Comparison of ENCODE assay signal across 8 cellular contexts in the genomic region with DNA sequence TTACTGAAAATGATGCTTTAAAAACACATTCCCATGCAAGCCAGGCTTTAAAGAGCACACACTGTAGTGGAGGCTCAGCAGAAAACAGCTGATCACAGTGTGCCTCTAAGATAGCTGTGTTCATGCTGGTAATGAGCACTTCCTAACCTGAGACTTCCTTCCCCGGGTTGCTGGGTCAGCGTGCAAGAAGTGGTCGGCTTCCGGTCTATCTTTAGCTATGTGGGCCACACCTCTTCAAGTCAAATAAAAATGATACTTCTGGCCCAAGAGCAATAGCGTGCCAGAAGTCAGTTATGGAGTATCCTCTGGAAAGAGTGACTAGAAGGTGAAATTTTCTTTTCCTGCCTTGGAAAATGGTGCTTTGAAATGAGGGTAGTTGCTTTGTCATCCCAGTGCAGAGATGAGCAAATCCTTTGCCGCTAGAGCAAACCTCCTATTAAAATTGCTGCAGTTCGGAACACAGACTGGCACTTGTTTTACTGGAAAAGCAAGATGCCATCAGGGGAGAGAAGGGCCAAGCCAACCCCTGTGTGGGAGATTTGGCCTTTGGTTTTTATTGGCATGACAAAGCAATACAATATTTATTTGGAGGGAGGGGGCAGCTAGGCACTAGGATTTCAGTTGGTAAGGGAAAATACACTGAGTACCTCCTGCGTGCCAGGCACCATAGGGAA.
DNase-seq lines count a peak whose midpoint lies in the region; ATAC-seq, FAIRE-seq and TF ChIP-seq lines count a peak whose summit lies in the region.

No MANE protein-coding gene starts in this region.

- no TSS peak for BruUV-seq in K562 (replicated peaks; lab: Mats Ljungman, UMichigan)

- peaks cover 41% of the 10 kb centered on the region for H3K36me3 ChIP-seq in K562 (ENCODE audit: control insufficient read depth, insufficient read depth, low read length)
- H3K36me3 ChIP-seq in aorta (ENCODE audit: control insufficient read depth in 1 of 2, insufficient read depth in 2 of 2, low read length in 1 of 2) = peaks cover 0 to 4% of the 10 kb centered on the region in 2 donors

- no peaks in the 10 kb centered on the region for H3K9me3 ChIP-seq in K562 (replicated peaks; ENCODE audit: control insufficient read depth, insufficient read depth, low read depth, low read length)
- no peaks in the 10 kb centered on the region for H3K9me3 ChIP-seq in aorta (ENCODE audit: control insufficient read depth, low read length)

- no peaks in the 10 kb centered on the region for H3K9me1 ChIP-seq in K562 (ENCODE audit: control insufficient read depth, insufficient read depth, low read length)

- peaks cover 24% of the 10 kb centered on the region for H3K4me1 Mint-ChIP-seq in activated naive CD8-positive, alpha-beta T cell treated with anti-CD3 and anti-CD28 coated beads, Interleukin-2, amount 10 ng/mL, durations not matched to agents 7 days and 5 days
- peaks cover 29% of the 10 kb centered on the region for H3K4me1 Mint-ChIP-seq in activated naive CD8-positive, alpha-beta T cell treated with anti-CD3 and anti-CD28 coated beads for 36 hours
- peaks cover 26% of the 10 kb centered on the region for H3K4me1 Mint-ChIP-seq in memory B cell

- in situ Hi-C loops in K562 (cut with MboI) = no loop called here

- no peak for TF ChIP-seq POLR2A in K562 (conservative IDR thresholded peaks at IDR 0.05)

- CTCF ChIA-PET in K562 (lab: Yijun Ruan, JAX; ENCODE audit: low intra/inter-chr PET ratio) = no interaction called here

- peak; percentile 21; the same call in 1 of the 2 replicates for TF ChIP-seq EP300 in K562 (IDR thresholded peaks at IDR 0.05; ENCODE audit: low read length)

- H3K4me2 ChIP-seq in K562 (ENCODE audit: insufficient read depth, low read length) = peak overlapping the region; percentile 53

- H3K27ac Mint-ChIP-seq in activated naive CD8-positive, alpha-beta T cell treated with anti-CD3 and anti-CD28 coated beads, Interleukin-2, amount 10 ng/mL, durations not matched to agents 7 days and 5 days = no peak overlapping the region
- H3K27ac Mint-ChIP-seq in activated naive CD8-positive, alpha-beta T cell treated with anti-CD3 and anti-CD28 coated beads for 36 hours = no peak overlapping the region
- H3K27ac Mint-ChIP-seq in memory B cell = peak overlapping the region; percentile 11

- H3K27ac ChIP-seq in K562 (ENCODE audit: extremely low read depth, low read depth, low read length) (peak overlapping the region; percentile 3; the same call in 2 of the 3 replicates), aorta (ENCODE audit: low read depth in 1 of 2, low read length in 2 of 2) (peak overlapping the region in 1 of 2 donors; percentile 98)

- H2AFZ ChIP-seq in K562 (ENCODE audit: low read depth, low read length) = 0 out of 2 replicates have a peak overlapping the region, but pooled peaks have one; percentile 36

- peaks cover 0 to 28% of the 10 kb centered on the region in 2 experiments; a peak in 3 of 5 replicates for H3K4me1 ChIP-seq in K562 (replicated peaks in 1 of 2; ENCODE audit: control insufficient read depth in 2 of 2, insufficient read depth in 2 of 2, low read length in 2 of 2)
- peaks cover 6 to 25% of the 10 kb centered on the region in 2 donors for H3K4me1 ChIP-seq in aorta (ENCODE audit: control insufficient read depth in 1 of 2, insufficient read depth in 2 of 2, low read length in 2 of 2)

- ATAC-seq in activated naive CD8-positive, alpha-beta T cell treated with anti-CD3 and anti-CD28 coated beads, Interleukin-2, amount 10 ng/mL, durations not matched to agents 7 days and 5 days (ENCODE audit: low read depth) = peak; percentile 88
- peak; percentile 94 for ATAC-seq in K562
- peak; percentile 72 for ATAC-seq in memory B cell (ENCODE audit: low read depth)
- ATAC-seq in aorta (ENCODE audit: low FRiP score) = peak; percentile 54
- ATAC-seq in GM19455 (IDR thresholded peaks at IDR 0.05; ENCODE audit: unreplicated experiment) = no peak

- 27% methylated on average over 8 of the region's 8 CpGs for WGBS in K562 (ENCODE audit: insufficient coverage, low coverage, missing lambda C conversion rate)
- WGBS in aorta, 2 donors = 5 to 6% methylated on average over 8 of the region's 8 CpGs

- no peaks in the 10 kb centered on the region for H3K27me3 Mint-ChIP-seq in activated naive CD8-positive, alpha-beta T cell treated with anti-CD3 and anti-CD28 coated beads, Interleukin-2, amount 10 ng/mL, durations not matched to agents 7 days and 5 days
- no peaks in the 10 kb centered on the region for H3K27me3 Mint-ChIP-seq in activated naive CD8-positive, alpha-beta T cell treated with anti-CD3 and anti-CD28 coated beads for 36 hours
- H3K27me3 Mint-ChIP-seq in memory B cell = no peaks in the 10 kb centered on the region

- H3K4me3 ChIP-seq in K562 (no peak overlapping the region), aorta (ENCODE audit: low read length in 2 of 2) (no peak overlapping the region)

- no peaks in the 10 kb centered on the region for H3K9me3 Mint-ChIP-seq in activated naive CD8-positive, alpha-beta T cell treated with anti-CD3 and anti-CD28 coated beads, Interleukin-2, amount 10 ng/mL, durations not matched to agents 7 days and 5 days
- no peaks in the 10 kb centered on the region for H3K9me3 Mint-ChIP-seq in activated naive CD8-positive, alpha-beta T cell treated with anti-CD3 and anti-CD28 coated beads for 36 hours
- no peaks in the 10 kb centered on the region for H3K9me3 Mint-ChIP-seq in memory B cell

- TF ChIP-seq CTCF in K562 (IDR thresholded peaks at IDR 0.05 in 2 of 3, conservative IDR thresholded peaks at IDR 0.05 in 1 of 3; ENCODE audit: insufficient read depth in 2 of 3, low read depth in 1 of 3, low read length in 3 of 3) = no peak

- intact Hi-C loops in K562 (cut with micrococcal nuclease) = loop anchor here (5.0 kb wide), 1 partner anchor 63 kb away; the partner anchor contains the start of gene ARHGAP35
- intact Hi-C loops in aorta (cut with DNase I) = loop anchor here in 1 of 2 donors (5.0 kb wide), 2 partner anchors 52 to 63 kb away; partner anchors contain the start of gene ARHGAP35

- DNase-seq in activated naive CD8-positive, alpha-beta T cell treated with anti-CD3 and anti-CD28 coated beads, Interleukin-2, amount 10 ng/mL, durations not matched to agents 7 days and 5 days = no peak
- no peak for DNase-seq in activated naive CD8-positive, alpha-beta T cell treated with anti-CD3 and anti-CD28 coated beads for 36 hours
- DNase-seq in K562 (ENCODE audit: extremely low read depth in 1 of 4, low spot score in 3 of 4) (peak; percentile 55 to 76 (median 65)), memory B cell (ENCODE audit: low spot score in 2 of 2) (no peak), aorta (no peak), HCEC 1CT (no peak), glomerular visceral epithelial cell (ENCODE audit: extremely low spot score) (no peak)

- H3K36me3 Mint-ChIP-seq in activated naive CD8-positive, alpha-beta T cell treated with anti-CD3 and anti-CD28 coated beads, Interleukin-2, amount 10 ng/mL, durations not matched to agents 7 days and 5 days = peaks cover 1% of the 10 kb centered on the region
- H3K36me3 Mint-ChIP-seq in activated naive CD8-positive, alpha-beta T cell treated with anti-CD3 and anti-CD28 coated beads for 36 hours = peaks cover 7% of the 10 kb centered on the region
- peaks cover 18% of the 10 kb centered on the region for H3K36me3 Mint-ChIP-seq in memory B cell

- peak; percentile 90 for FAIRE-seq in K562 (lab: Jason Lieb, UNC)

- peaks cover 66% of the 10 kb centered on the region for H3K79me2 ChIP-seq in K562 (ENCODE audit: control insufficient read depth, insufficient read depth, low read length)

- no peak overlapping the region; a peak in 1 of 4 replicates for H3K9ac ChIP-seq in K562 (ENCODE audit: insufficient read depth in 1 of 2, low read depth in 2 of 2, low read length in 2 of 2)

- H3K4me3 Mint-ChIP-seq in activated naive CD8-positive, alpha-beta T cell treated with anti-CD3 and anti-CD28 coated beads, Interleukin-2, amount 10 ng/mL, durations not matched to agents 7 days and 5 days = peak overlapping the region; percentile 42
- H3K4me3 Mint-ChIP-seq in activated naive CD8-positive, alpha-beta T cell treated with anti-CD3 and anti-CD28 coated beads for 36 hours = no peak overlapping the region
- peak overlapping the region; percentile 74 for H3K4me3 Mint-ChIP-seq in memory B cell

- POLR2A ChIA-PET in activated naive CD8-positive, alpha-beta T cell treated with anti-CD3 and anti-CD28 coated beads, Interleukin-2, amount 10 ng/mL, durations not matched to agents 7 days and 5 days (lab: Charles Lee) = interaction anchor here (0.7 to 1.0 kb wide), 2 partner anchors 11 to 63 kb away, joined by 3 to 4 read pairs; no protein-coding TSS in a partner anchor
- POLR2A ChIA-PET in K562 (lab: Yijun Ruan, JAX) = interaction anchor here (1.2 to 2.0 kb wide), 5 partner anchors 15 to 58 kb away, joined by 3 to 9 read pairs (median 4); no protein-coding TSS in a partner anchor

- no peaks in the 10 kb centered on the region; the same call in none of the 2 replicates for H4K20me1 ChIP-seq in K562 (replicated peaks; ENCODE audit: control insufficient read depth, insufficient read depth, low read length)

- TF ChIP-seq RAD21 in K562 (CRISPR knock-in tag; conservative IDR thresholded peaks at IDR 0.05 in 1 of 2, IDR thresholded peaks at IDR 0.05 in 1 of 2) = no peak

- no peaks in the 10 kb centered on the region for H3K27me3 ChIP-seq in K562 (ENCODE audit: control insufficient read depth in 2 of 2, insufficient read depth in 2 of 2, low read length in 2 of 2)
- H3K27me3 ChIP-seq in aorta (ENCODE audit: control insufficient read depth in 1 of 2, insufficient read depth in 2 of 2, low read length in 1 of 2) = no peaks in the 10 kb centered on the region

TF ChIP-seq in K562, 482 proteins besides CTCF, POLR2A, EP300 and RAD21 (continues in another document):
- TF ChIP-seq, protein P1, sequence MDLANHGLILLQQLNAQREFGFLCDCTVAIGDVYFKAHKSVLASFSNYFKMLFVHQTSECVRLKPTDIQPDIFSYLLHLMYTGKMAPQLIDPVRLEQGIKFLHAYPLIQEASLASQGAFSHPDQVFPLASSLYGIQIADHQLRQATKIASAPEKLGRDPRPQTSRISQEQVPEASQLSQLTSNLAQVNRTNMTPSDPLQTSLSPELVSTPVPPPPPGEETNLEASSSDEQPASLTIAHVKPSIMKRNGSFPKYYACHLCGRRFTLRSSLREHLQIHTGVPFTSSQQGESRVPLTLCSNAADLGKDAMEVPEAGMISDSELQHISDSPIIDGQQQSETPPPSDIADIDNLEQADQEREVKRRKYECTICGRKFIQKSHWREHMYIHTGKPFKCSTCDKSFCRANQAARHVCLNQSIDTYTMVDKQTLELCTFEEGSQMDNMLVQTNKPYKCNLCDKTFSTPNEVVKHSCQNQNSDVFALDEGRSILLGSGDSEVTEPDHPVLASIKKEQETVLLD (IDR thresholded peaks at IDR 0.05) = no peak
- TF ChIP-seq ZNF77 (CRISPR knock-in tag; IDR thresholded peaks at IDR 0.05) = no peak

Comparison
In these comparisons a context has a peak if more than half of its experiments do, and no peak if none do; other contexts are left out.
1. DNase-seq: peak in K562 (4 of 4); none in activated naive CD8-positive, alpha-beta T cell treated with anti-CD3 and anti-CD28 coated beads, Interleukin-2, amount 10 ng/mL, durations not matched to agents 7 days and 5 days (single experiment), activated naive CD8-positive, alpha-beta T cell treated with anti-CD3 and anti-CD28 coated beads for 36 hours (single experiment), memory B cell (0 of 2), aorta (0 of 2), HCEC 1CT (single experiment) and glomerular visceral epithelial cell (single experiment).